ENCODE assay signal across 8 cellular contexts in the genomic region with DNA sequence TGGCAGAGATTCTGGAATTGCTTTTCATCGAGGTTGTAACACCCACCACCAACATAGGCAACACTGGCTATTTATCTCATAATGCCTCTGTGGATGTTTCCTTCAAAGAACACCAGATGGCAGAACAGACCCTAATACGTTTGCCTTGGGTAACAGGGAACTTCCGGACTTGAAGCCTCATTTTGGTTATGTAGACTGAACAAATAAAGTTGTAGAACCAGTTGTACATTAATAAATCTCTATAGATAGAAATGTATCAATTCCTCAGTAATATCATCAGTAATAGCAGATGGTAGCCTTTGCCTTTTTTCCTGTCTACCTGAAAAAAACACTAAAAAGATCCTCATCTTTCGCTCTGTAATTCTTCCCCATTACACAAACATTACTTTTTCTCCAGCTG. TPM values are rescaled to one million over a fixed set of nuclear protein-coding genes. Genes with fewer than 3 reads are reported as not detected.
DNase-seq lines count a peak whose midpoint lies in the region; ATAC-seq and TF ChIP-seq lines count a peak whose summit lies in the region.

No MANE protein-coding gene starts in this region.

- H3K36me3 Mint-ChIP-seq in Caco-2 (ENCODE audit: insufficient read depth, unreplicated experiment) (no peaks in the 10 kb centered on the region), activated B cell treated with CpG ODN at 0.5 μM for 24 hours (ENCODE audit: low read depth) (no peaks in the 10 kb centered on the region)
- H3K36me3 Mint-ChIP-seq in naive thymus-derived CD8-positive, alpha-beta T cell = no peaks in the 10 kb centered on the region

- no peak overlapping the region for H3K4me3 ChIP-seq in Caco-2 (ENCODE audit: low read depth, low read length)

- H3K4me3 Mint-ChIP-seq in Caco-2 (ENCODE audit: unreplicated experiment) (no peak overlapping the region), activated B cell treated with CpG ODN at 0.5 μM for 24 hours (no peak overlapping the region)
- H3K4me3 Mint-ChIP-seq in naive thymus-derived CD8-positive, alpha-beta T cell = peak overlapping the region; percentile 38 to 83 (median 64)

- POLR2A ChIA-PET in Caco-2 (lab: Charles Lee) = no interaction called here
- POLR2A ChIA-PET in activated B cell treated with CpG ODN at 0.5 μM for 24 hours (lab: Charles Lee) = no interaction called here
- POLR2A ChIA-PET in naive thymus-derived CD8-positive, alpha-beta T cell (lab: Charles Lee) = interaction anchor here (0.6 to 1.8 kb wide), 5 partner anchors 9 to 312 kb away, joined by 3 to 9 read pairs (median 5); no protein-coding TSS in a partner anchor

- peak; percentile 74 for TF ChIP-seq CTCF in Caco-2 (IDR thresholded peaks at IDR 0.05; ENCODE audit: insufficient read depth in 1 of 2, low read depth in 1 of 2, low read length in 1 of 2, severe bottlenecking in 1 of 2, unreplicated experiment in 1 of 2)
- no peak for TF ChIP-seq CTCF in activated B cell treated with CpG ODN at 0.5 μM for 24 hours (IDR thresholded peaks at IDR 0.05)

- CTCF ChIA-PET in Caco-2 (lab: Charles Lee) = interaction anchor here (1.2 to 2.4 kb wide), 2 partner anchors 312 to 419 kb away, joined by 5 to 16 read pairs; no protein-coding TSS in a partner anchor
- CTCF ChIA-PET in activated B cell treated with CpG ODN at 0.5 μM for 24 hours (lab: Charles Lee) = interaction anchor here (1.4 to 2.8 kb wide), 2 partner anchors 42 to 312 kb away, joined by 3 to 28 read pairs; no protein-coding TSS in a partner anchor

- intact Hi-C loops in Caco-2 (cut with micrococcal nuclease; ENCODE audit: unreplicated experiment) (loop anchor here (1.0 to 5.0 kb wide), 6 partner anchors 47 to 418 kb away; partner anchors contain the start of gene PRKCA), activated B cell treated with CpG ODN at 0.5 μM for 24 hours (cut with micrococcal nuclease) (loop anchor here (1.0 kb wide), 1 partner anchor 312 kb away; no protein-coding TSS in a partner anchor)

- peaks cover 17% of the 10 kb centered on the region for H3K4me1 ChIP-seq in Caco-2

- BruUV-seq in Caco-2 (replicated peaks; lab: Mats Ljungman, UMichigan) = no TSS peak

- DNase-seq in Caco-2 (peak; percentile 47 to 66), H4 (ENCODE audit: low spot score) (peak; percentile 83), NCI-H2196 (lab: John Stamatoyannopoulos, UW; ENCODE audit: unreplicated experiment) (peak; percentile 55), activated B cell treated with CpG ODN at 0.5 μM for 24 hours (no peak)
- DNase-seq in naive thymus-derived CD8-positive, alpha-beta T cell = peak in 9 of 10 donors; percentile 5 to 77 (median 58)

- peak; percentile 49 for ATAC-seq in activated B cell treated with CpG ODN at 0.5 μM for 24 hours (ENCODE audit: low read depth)
- peak; percentile 58 for ATAC-seq in esophagus mucosa
- peak; percentile 89 to 95 for ATAC-seq in naive thymus-derived CD8-positive, alpha-beta T cell
- no peak for ATAC-seq in HG02623 (IDR thresholded peaks at IDR 0.05; ENCODE audit: unreplicated experiment)
- ATAC-seq in HG03175 (IDR thresholded peaks at IDR 0.05; ENCODE audit: unreplicated experiment) = no peak

- H3K27me3 Mint-ChIP-seq in Caco-2 (ENCODE audit: insufficient read depth, unreplicated experiment) (no peaks in the 10 kb centered on the region), activated B cell treated with CpG ODN at 0.5 μM for 24 hours (no peaks in the 10 kb centered on the region)
- no peaks in the 10 kb centered on the region for H3K27me3 Mint-ChIP-seq in naive thymus-derived CD8-positive, alpha-beta T cell

- H3K9me3 Mint-ChIP-seq in Caco-2 (ENCODE audit: unreplicated experiment) = no peaks in the 10 kb centered on the region
- H3K9me3 Mint-ChIP-seq in activated B cell treated with CpG ODN at 0.5 μM for 24 hours = no peaks in the 10 kb centered on the region
- H3K9me3 Mint-ChIP-seq in naive thymus-derived CD8-positive, alpha-beta T cell = no peaks in the 10 kb centered on the region

- H3K27ac Mint-ChIP-seq in Caco-2 (ENCODE audit: unreplicated experiment) = no peak overlapping the region
- H3K27ac Mint-ChIP-seq in activated B cell treated with CpG ODN at 0.5 μM for 24 hours = no peak overlapping the region
- peak overlapping the region; percentile 70 to 92 (median 84) for H3K27ac Mint-ChIP-seq in naive thymus-derived CD8-positive, alpha-beta T cell

- H3K4me1 Mint-ChIP-seq in Caco-2 (ENCODE audit: low read depth, unreplicated experiment) (peaks cover 15% of the 10 kb centered on the region), activated B cell treated with CpG ODN at 0.5 μM for 24 hours (no peaks in the 10 kb centered on the region)
- H3K4me1 Mint-ChIP-seq in naive thymus-derived CD8-positive, alpha-beta T cell = peaks cover 8 to 20% (median 17%) of the 10 kb centered on the region in 4 donors

- H3K36me3 ChIP-seq in Caco-2 (ENCODE audit: control insufficient read depth, insufficient read depth, low read length) = no peaks in the 10 kb centered on the region

- no peaks in the 10 kb centered on the region for H3K9me3 ChIP-seq in Caco-2

- H3K27me3 ChIP-seq in Caco-2 (replicated peaks; ENCODE audit: control insufficient read depth, insufficient read depth, low read length) = no peaks in the 10 kb centered on the region

RNA-seq across cellular contexts. Expression of gene APOH, which starts 25.9 kb away (rescaled TPM):
- total RNA-seq in Caco-2 (2022) = 135 and 139 TPM in 2 replicates
- total RNA-seq in H4 (2014; rRNA removed; shearing (Covaris generic)) = not detected in 2 replicates
- total RNA-seq in activated B cell treated with CpG ODN at 0.5 μM for 24 hours = not detected in 2 replicates
- total RNA-seq in esophagus mucosa = 0.24 TPM
- not detected for total RNA-seq in naive thymus-derived CD8-positive, alpha-beta T cell
- polyA plus RNA-seq in naive thymus-derived CD8-positive, alpha-beta T cell = not detected

RNA-seq across cellular contexts. Expression of gene PRKCA, which starts 47.3 kb away (rescaled TPM):
- total RNA-seq in Caco-2 (2022) = 29.6 and 34.7 TPM in 2 replicates
- 10.1 and 12.7 TPM in 2 replicates for total RNA-seq in H4 (2014; rRNA removed; shearing (Covaris generic))
- 1.4 and 2.2 TPM in 2 replicates for total RNA-seq in activated B cell treated with CpG ODN at 0.5 μM for 24 hours
- total RNA-seq in esophagus mucosa = 4.5 TPM
- total RNA-seq in naive thymus-derived CD8-positive, alpha-beta T cell = 10 to 100 TPM; 90.6 to 97.3 TPM
- polyA plus RNA-seq in naive thymus-derived CD8-positive, alpha-beta T cell = 1 to 10 TPM; 1.3 to 5.8 (median 3.3) TPM

Comparison
In these comparisons a context has a peak if more than half of its experiments do, and no peak if none do; other contexts are left out.
1. H3K27ac Mint-ChIP-seq: peak in naive thymus-derived CD8-positive, alpha-beta T cell (10 of 10); none in Caco-2 (single experiment) and activated B cell treated with CpG ODN at 0.5 μM for 24 hours (single experiment).
2. H3K4me3 Mint-ChIP-seq: peak in naive thymus-derived CD8-positive, alpha-beta T cell (10 of 10); none in Caco-2 (single experiment) and activated B cell treated with CpG ODN at 0.5 μM for 24 hours (single experiment).
3. ATAC-seq: peak in activated B cell treated with CpG ODN at 0.5 μM for 24 hours (single experiment), esophagus mucosa (single experiment) and naive thymus-derived CD8-positive, alpha-beta T cell (2 of 2); none in HG02623 (single experiment) and HG03175 (single experiment).
4. RNA of gene APOH, which starts 25.9 kb away (total RNA-seq): 135 to 139 TPM in Caco-2; 0.24 TPM in esophagus mucosa (single experiment), not detected in naive thymus-derived CD8-positive, alpha-beta T cell, not detected in H4 and not detected in activated B cell treated with CpG ODN at 0.5 μM for 24 hours; every median in the first group is over 100 times any median in the second.